Comparison of ENCODE assay signal across 2 cellular contexts in genomic region chr6:36891153-36891552, GRCh38. TPM values are rescaled to one million over a fixed set of nuclear protein-coding genes. Genes with fewer than 3 reads are reported as not detected.
"Had no signal": no experiment of that assay in that cellular context is flagged by ENCODE, and none has a peak within 500 bp of the region (broad histone marks: within the 10 kb centered on the region; RNA-seq: fewer than 3 reads in every experiment).

No MANE protein-coding gene starts in this region.

RNA-seq across cellular contexts. Expression of gene CPNE5, which starts 51.9 kb away (rescaled TPM):
- total RNA-seq: bronchial epithelial cell, chondrocyte had no signal
